Comparison of ENCODE assay signal across 24 cellular contexts in the genomic region with DNA sequence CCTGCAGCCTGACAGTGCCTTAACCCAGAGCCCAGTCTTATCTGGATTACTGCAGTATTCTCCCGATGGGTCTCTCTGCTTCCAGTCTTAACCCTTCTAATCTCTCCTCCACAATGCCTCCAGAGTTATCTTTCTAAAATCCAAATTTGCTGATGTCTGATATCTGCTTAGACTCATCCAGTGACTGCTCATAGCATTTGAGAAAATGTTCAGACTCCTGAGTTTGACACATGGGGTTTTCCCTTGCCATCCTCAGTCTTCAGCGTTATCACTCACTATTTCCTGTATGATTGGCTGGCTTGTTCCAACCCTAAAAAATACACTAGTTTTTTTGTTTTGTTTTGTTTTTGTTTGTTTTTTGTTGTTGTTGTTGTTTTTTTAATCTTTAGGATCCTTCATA.
DNase-seq lines count a peak whose midpoint lies in the region; ATAC-seq, FAIRE-seq and TF ChIP-seq lines count a peak whose summit lies in the region.
"Had no signal": no experiment of that assay in that cellular context is flagged by ENCODE, and none has a peak within 500 bp of the region (broad histone marks: within the 10 kb centered on the region; RNA-seq: fewer than 3 reads in every experiment).

No MANE protein-coding gene starts in this region.

- TF ChIP-seq RAD21 in SK-N-SH (IDR thresholded peaks at IDR 0.05; ENCODE audit: low read length) (no peak), HepG2 (CRISPR knock-in tag; IDR thresholded peaks at IDR 0.05) (no peak)

- H3K4me2 ChIP-seq in SK-N-SH (peak overlapping the region; percentile 6; the same call in 1 of the 2 replicates), HepG2 (ENCODE audit: low read depth, low read length) (no peak overlapping the region), MM.1S (ENCODE audit: low read depth, low read length) (no peak overlapping the region)
- H3K4me2 ChIP-seq: BLaER1 treated with 17β-estradiol and CSF1 and Interleukin-3, amounts not matched to agents 10 nM and 100 nM; neural progenitor cell had no signal

- H3K27me3 ChIP-seq in SK-N-SH (ENCODE audit: insufficient read depth) (no peaks in the 10 kb centered on the region), uterus (no peaks in the 10 kb centered on the region), HepG2 (ENCODE audit: control insufficient read depth in 1 of 2, insufficient read depth in 2 of 2, low read length in 2 of 2) (no peaks in the 10 kb centered on the region), tibial nerve (no peaks in the 10 kb centered on the region), MM.1S (replicated peaks; ENCODE audit: insufficient read depth, low read length) (no peaks in the 10 kb centered on the region)
- H3K27me3 ChIP-seq: BLaER1 treated with 17β-estradiol and CSF1 and Interleukin-3, amounts not matched to agents 10 nM and 100 nM; neural progenitor cell; SJSA1 had no signal

- peaks cover 15 to 26% of the 10 kb centered on the region in 2 experiments; a peak in 3 of 4 replicates for H3K4me1 ChIP-seq in SK-N-SH (ENCODE audit: control insufficient read depth in 1 of 2, insufficient read depth in 2 of 2, low read depth in 1 of 2, low read length in 1 of 2)
- no peaks in the 10 kb centered on the region for H3K4me1 ChIP-seq in uterus
- no peaks in the 10 kb centered on the region for H3K4me1 ChIP-seq in HepG2 (ENCODE audit: insufficient read depth, low read length)
- H3K4me1 ChIP-seq in tibial nerve, result no peaks in the 10 kb centered on the region
- no peaks in the 10 kb centered on the region for H3K4me1 ChIP-seq in MM.1S (ENCODE audit: low read length)
- H3K4me1 ChIP-seq: BLaER1 treated with 17β-estradiol and CSF1 and Interleukin-3, amounts not matched to agents 10 nM and 100 nM; heart left ventricle; left ventricle myocardium inferior; neural progenitor cell; prostate gland had no signal

- DNase-seq in activated naive CD4-positive, alpha-beta T cell treated with anti-CD3 and anti-CD28 coated beads, Interleukin-2, amount 50 U/mL, for 72 hours (ENCODE audit: low spot score in 2 of 2), result no peak
- no peak for DNase-seq in activated naive CD4-positive, alpha-beta T cell treated with Interleukin-2 at 50 U/mL for 16 hours
- DNase-seq in SK-N-SH (no peak), iris pigment epithelial cell (ENCODE audit: low read depth) (peak; percentile 27), uterus (no peak), HepG2 (ENCODE audit: low spot score) (no peak), tibial nerve (ENCODE audit: low spot score in 2 of 2) (no peak), MM.1S (no peak)
- DNase-seq: ACHN; activated CD4-positive, alpha-beta memory T cell treated with anti-CD3 and anti-CD28 coated beads for 36 hours; activated naive CD8-positive, alpha-beta T cell treated with anti-CD3 and anti-CD28 coated beads for 36 hours; heart left ventricle; immature natural killer cell; KG1; left ventricle myocardium inferior; NCI-H2029; stimulated activated CD4-positive, alpha-beta T cell treated with anti-CD3 and anti-CD28 coated beads, Interleukin-4, amount 100 ng/mL, for 1 hour had no signal

- peak; percentile 33 to 77 for ATAC-seq in activated naive CD4-positive, alpha-beta T cell treated with anti-CD3 and anti-CD28 coated beads, Interleukin-2, amount 50 U/mL, for 72 hours
- no peak for ATAC-seq in HepG2

- BruUV-seq in HepG2 (replicated peaks; lab: Mats Ljungman, UMichigan), result no TSS peak

- no peak for FAIRE-seq in HepG2 (lab: Jason Lieb, UNC)
- FAIRE-seq: RCC 7860, urothelium cell line had no signal

- H3K36me3 Mint-ChIP-seq in activated naive CD4-positive, alpha-beta T cell treated with anti-CD3 and anti-CD28 coated beads, Interleukin-2, amount 50 U/mL, for 72 hours, result no peaks in the 10 kb centered on the region
- H3K36me3 Mint-ChIP-seq: activated CD4-positive, alpha-beta memory T cell treated with anti-CD3 and anti-CD28 coated beads for 36 hours; activated naive CD8-positive, alpha-beta T cell treated with anti-CD3 and anti-CD28 coated beads for 36 hours; immature natural killer cell had no signal

- CTCF ChIA-PET in SK-N-SH (lab: Yijun Ruan, JAX) (interaction anchor here (1.3 to 3.6 kb wide), 2 partner anchors 498 to 499 kb away, joined by 7 to 19 read pairs; no protein-coding TSS in a partner anchor), HepG2 (lab: Yijun Ruan, JAX; ENCODE audit: low intra/inter-chr PET ratio, low total read pairs) (no interaction called here)

- H3K36me3 ChIP-seq in SK-N-SH (replicated peaks in 1 of 2; ENCODE audit: control insufficient read depth in 1 of 2, insufficient read depth in 2 of 2, low read length in 1 of 2) (peaks cover 7 to 11% of the 10 kb centered on the region in 2 experiments), uterus (no peaks in the 10 kb centered on the region), HepG2 (replicated peaks in 1 of 2; ENCODE audit: control insufficient read depth in 1 of 2, insufficient read depth in 2 of 2, low read length in 2 of 2) (no peaks in the 10 kb centered on the region), tibial nerve (no peaks in the 10 kb centered on the region), MM.1S (replicated peaks; ENCODE audit: insufficient read depth, low read length) (no peaks in the 10 kb centered on the region)
- H3K36me3 ChIP-seq: BLaER1 treated with 17β-estradiol and CSF1 and Interleukin-3, amounts not matched to agents 10 nM and 100 nM; heart left ventricle; left ventricle myocardium inferior; neural progenitor cell; prostate gland; SJSA1 had no signal

- H3K27ac Mint-ChIP-seq in activated naive CD4-positive, alpha-beta T cell treated with anti-CD3 and anti-CD28 coated beads, Interleukin-2, amount 50 U/mL, for 72 hours, result no peak overlapping the region
- H3K27ac Mint-ChIP-seq: activated CD4-positive, alpha-beta memory T cell treated with anti-CD3 and anti-CD28 coated beads for 36 hours; activated naive CD8-positive, alpha-beta T cell treated with anti-CD3 and anti-CD28 coated beads for 36 hours; immature natural killer cell; neural progenitor cell; T-helper 2 cell treated with Interferon-gamma antibody and Interleukin-4, amounts not matched to agents 5 μg/mL and 100 μg/mL, for 36 hours had no signal

- H2AFZ ChIP-seq in SK-N-SH (ENCODE audit: low read depth) (no peak overlapping the region), HepG2 (ENCODE audit: low read length) (no peak overlapping the region), MM.1S (ENCODE audit: low read length) (no peak overlapping the region)
- H2AFZ ChIP-seq: neural progenitor cell had no signal

- H3F3A ChIP-seq in SK-N-SH (replicated peaks; ENCODE audit: insufficient read depth) (peaks cover 50% of the 10 kb centered on the region), MM.1S (ENCODE audit: insufficient read depth, low read length) (no peaks in the 10 kb centered on the region)

- peak in 1 of 2 experiments; percentile 60; a peak in 3 of 4 replicates for TF ChIP-seq EP300 in SK-N-SH (IDR thresholded peaks at IDR 0.05; ENCODE audit: borderline replicate concordance in 1 of 2, low read depth in 1 of 2, low read length in 1 of 2)
- no peak for TF ChIP-seq EP300 in HepG2 (IDR thresholded peaks at IDR 0.05; ENCODE audit: low read depth in 2 of 2, low read length in 2 of 2)
- TF ChIP-seq EP300 in HepG2 (CRISPR knock-in tag; IDR thresholded peaks at IDR 0.05; ENCODE audit: borderline replicate concordance), result no peak
- TF ChIP-seq EP300 in tibial nerve (IDR thresholded peaks at IDR 0.05), result no peak

- H3K9me2 ChIP-seq in SK-N-SH, result no peaks in the 10 kb centered on the region
- H3K9me2 ChIP-seq in MM.1S (replicated peaks; ENCODE audit: insufficient read depth, low read length), result no peaks in the 10 kb centered on the region

- TF ChIP-seq POLR2A in uterus (IDR thresholded peaks at IDR 0.05) (no peak), HepG2 (IDR thresholded peaks at IDR 0.05; ENCODE audit: insufficient read depth in 1 of 2, low read depth in 2 of 2, low read length in 2 of 2) (no peak), tibial nerve (IDR thresholded peaks at IDR 0.05) (no peak)

- H3K79me2 ChIP-seq in SK-N-SH (ENCODE audit: insufficient read depth) (peaks cover 29% of the 10 kb centered on the region), HepG2 (ENCODE audit: insufficient read depth, low read length) (no peaks in the 10 kb centered on the region), MM.1S (ENCODE audit: low read length) (no peaks in the 10 kb centered on the region)

- H3K9ac ChIP-seq in SK-N-SH, result no peak overlapping the region
- H3K9ac ChIP-seq in HepG2 (ENCODE audit: insufficient read depth, low read depth, low read length), result no peak overlapping the region
- no peak overlapping the region for H3K9ac ChIP-seq in MM.1S (ENCODE audit: low read length)
- H3K9ac ChIP-seq: BLaER1 treated with 17β-estradiol and CSF1 and Interleukin-3, amounts not matched to agents 10 nM and 100 nM; neural progenitor cell had no signal

- H4K20me1 ChIP-seq in SK-N-SH (ENCODE audit: insufficient read depth), result no peaks in the 10 kb centered on the region
- no peaks in the 10 kb centered on the region for H4K20me1 ChIP-seq in HepG2 (ENCODE audit: insufficient read depth, low read length)
- H4K20me1 ChIP-seq in MM.1S (ENCODE audit: insufficient read depth, low read length), result no peaks in the 10 kb centered on the region
- H4K20me1 ChIP-seq: BLaER1 treated with 17β-estradiol and CSF1 and Interleukin-3, amounts not matched to agents 10 nM and 100 nM had no signal

- 24% methylated on average over 2 of the region's 2 CpGs for WGBS in SK-N-SH (ENCODE audit: low lambda C conversion rate)
- WGBS in HepG2 (ENCODE audit: low lambda C conversion rate), result 32% methylated on average over 2 of the region's 2 CpGs
- WGBS in tibial nerve, 2 donors, result 62 to 71% methylated on average over 2 of the region's 2 CpGs

- POLR2A ChIA-PET in SK-N-SH (lab: Yijun Ruan, JAX) (no interaction called here), HepG2 (lab: Yijun Ruan, JAX) (no interaction called here)

- intact Hi-C loops in uterus (cut with DNase I; ENCODE audit: low total_unique reads), result no loop called here
- intact Hi-C loops in HepG2 (cut with micrococcal nuclease; ENCODE audit: unreplicated experiment), result loop anchor here (5.0 to 10.0 kb wide), 2 partner anchors 499 to 751 kb away; no protein-coding TSS in a partner anchor

- no peaks in the 10 kb centered on the region for H3K9me3 Mint-ChIP-seq in activated naive CD4-positive, alpha-beta T cell treated with anti-CD3 and anti-CD28 coated beads, Interleukin-2, amount 50 U/mL, for 72 hours
- H3K9me3 Mint-ChIP-seq: activated CD4-positive, alpha-beta memory T cell treated with anti-CD3 and anti-CD28 coated beads for 36 hours; activated naive CD8-positive, alpha-beta T cell treated with anti-CD3 and anti-CD28 coated beads for 36 hours; immature natural killer cell; T-helper 2 cell treated with Interferon-gamma antibody and Interleukin-4, amounts not matched to agents 5 μg/mL and 100 μg/mL, for 36 hours had no signal

- in situ Hi-C loops in HepG2 (cut with HindIII; ENCODE audit: extremely low pct_ligation_motif_present, low pct_unique_long_range_greater_than_20kb), result loop anchor here (25.0 kb wide), 1 partner anchor 494 kb away; no protein-coding TSS in a partner anchor

- TF ChIP-seq CTCF in SK-N-SH (IDR thresholded peaks at IDR 0.05), result no peak
- TF ChIP-seq CTCF in uterus (IDR thresholded peaks at IDR 0.05), result no peak
- TF ChIP-seq CTCF in HepG2 (CRISPR knock-in tag; IDR thresholded peaks at IDR 0.05), result no peak
- TF ChIP-seq CTCF in tibial nerve (IDR thresholded peaks at IDR 0.05), result no peak
- TF ChIP-seq CTCF in MM.1S (IDR thresholded peaks at IDR 0.05; ENCODE audit: low read length), result no peak

- H3K9me3 ChIP-seq in SK-N-SH (no peaks in the 10 kb centered on the region), uterus (no peaks in the 10 kb centered on the region), HepG2 (ENCODE audit: low read length) (no peaks in the 10 kb centered on the region), tibial nerve (no peaks in the 10 kb centered on the region), MM.1S (replicated peaks; ENCODE audit: insufficient read depth, low read length) (no peaks in the 10 kb centered on the region)
- H3K9me3 ChIP-seq: BLaER1 treated with 17β-estradiol and CSF1 and Interleukin-3, amounts not matched to agents 10 nM and 100 nM; heart left ventricle; left ventricle myocardium inferior; prostate gland; SJSA1 had no signal

- H3K4me3 ChIP-seq in SK-N-SH (ENCODE audit: low read depth in 2 of 2, low read length in 1 of 2) (no peak overlapping the region), uterus (no peak overlapping the region), HepG2 (replicated peaks in 1 of 3; ENCODE audit: insufficient read depth in 1 of 3, low read depth in 2 of 3, low read length in 3 of 3) (no peak overlapping the region), tibial nerve (no peak overlapping the region), MM.1S (ENCODE audit: low read length) (no peak overlapping the region)
- H3K4me3 ChIP-seq: BLaER1 treated with 17β-estradiol and CSF1 and Interleukin-3, amounts not matched to agents 10 nM and 100 nM; heart left ventricle; left ventricle myocardium inferior; neural progenitor cell; prostate gland; SJSA1 had no signal

- peak overlapping the region; percentile 73 to 80 for H3K27ac ChIP-seq in SK-N-SH (ENCODE audit: low read depth in 2 of 2, low read length in 1 of 2)
- peak overlapping the region; percentile 29 to 75 for H3K27ac ChIP-seq in uterus
- H3K27ac ChIP-seq in HepG2 (ENCODE audit: extremely low read length, insufficient read depth, low read length), result no peak overlapping the region
- H3K27ac ChIP-seq in tibial nerve, result no peak overlapping the region
- no peak overlapping the region for H3K27ac ChIP-seq in MM.1S (ENCODE audit: low read length)
- H3K27ac ChIP-seq: BLaER1 treated with 17β-estradiol and CSF1 and Interleukin-3, amounts not matched to agents 10 nM and 100 nM; left ventricle myocardium inferior; neural progenitor cell; prostate gland; SJSA1 had no signal

Comparison
In these comparisons a context has a peak if more than half of its experiments do, and no peak if none do; other contexts are left out.
1. H3K27ac ChIP-seq: peak in SK-N-SH (2 of 2) and uterus (2 of 2); none in HepG2 (single experiment), tibial nerve (0 of 4) and MM.1S (single experiment).